Comparison of ENCODE assay signal across 1 cellular context in genomic region chr21:35337573-35337972, GRCh38.
TF ChIP-seq lines count a peak whose summit lies in the region.

No MANE protein-coding gene starts in this region.

TF ChIP-seq in IMR-90, 13 proteins besides CTCF, POLR2A, EP300 and RAD21 (continued from another document):
- TF ChIP-seq RFX5 (IDR thresholded peaks at IDR 0.05; ENCODE audit: low read depth, low read length) (no peak), CEBPB (IDR thresholded peaks at IDR 0.05; ENCODE audit: low read depth, low read length) (peak; percentile 69), SMC3 (IDR thresholded peaks at IDR 0.05; ENCODE audit: low read depth, low read length) (no peak), MXI1 (IDR thresholded peaks at IDR 0.05; ENCODE audit: borderline replicate concordance, low read depth, low read length) (no peak), CHD1 (IDR thresholded peaks at IDR 0.05; ENCODE audit: low read depth, low read length) (no peak)
